8 cellular contexts compared by ENCODE assay signal in genomic region chr2:113203901-113204519, GRCh38. TPM values are rescaled to one million over a fixed set of nuclear protein-coding genes. Genes with fewer than 3 reads are reported as not detected.
DNase-seq lines count a peak whose midpoint lies in the region; ATAC-seq and TF ChIP-seq lines count a peak whose summit lies in the region.

No MANE protein-coding gene starts in this region.

- peak overlapping the region; percentile 79 for H3K27ac Mint-ChIP-seq in activated T-helper 17 cell treated with anti-CD3 and anti-CD28 coated beads, Interleukin-2, amount 50 U/mL, for 72 hours

- H3K4me3 Mint-ChIP-seq in activated T-helper 17 cell treated with anti-CD3 and anti-CD28 coated beads, Interleukin-2, amount 50 U/mL, for 72 hours, result no peak overlapping the region

- WGBS in ovary, 3 donors, result 22 to 35% (median 29%) methylated on average over 5 of the region's 5 CpGs
- WGBS in upper lobe of left lung, 2 donors, result 29 to 42% methylated on average over 3 to 5 of the region's 5 CpGs

- DNase-seq in EL (peak; percentile 70), Kasumi-1 (lab: John Stamatoyannopoulos, UW) (peak; percentile 71 to 78), RWPE1 (ENCODE audit: low spot score) (peak; percentile 75), foreskin keratinocyte (peak in 1 of 2 donors; percentile 70), ovary (peak; percentile 37 to 69 (median 58)), upper lobe of left lung (peak in 1 of 2 donors; percentile 83)

- peaks cover 4% of the 10 kb centered on the region for H3K4me1 ChIP-seq in foreskin keratinocyte
- no peaks in the 10 kb centered on the region for H3K4me1 ChIP-seq in ovary (ENCODE audit: insufficient read depth)
- peaks cover 7 to 14% (median 10%) of the 10 kb centered on the region in 4 donors for H3K4me1 ChIP-seq in upper lobe of left lung

- TF ChIP-seq CTCF in RWPE1 (conservative IDR thresholded peaks at IDR 0.05; ENCODE audit: low read depth) (no peak; the same call in 1 of the 2 replicates), foreskin keratinocyte (conservative IDR thresholded peaks at IDR 0.05) (peak; percentile 96), ovary (IDR thresholded peaks at IDR 0.05) (peak in 2 of 3 donors; percentile 20 to 64), upper lobe of left lung (IDR thresholded peaks at IDR 0.05) (peak; percentile 83 to 93 (median 88))

- intact Hi-C loops in ovary (cut with DNase I), result loop anchor here in 1 of 4 donors (10.0 kb wide), 1 partner anchor 161 kb away; no protein-coding TSS in a partner anchor

- no peaks in the 10 kb centered on the region for H3K36me3 ChIP-seq in ovary
- H3K36me3 ChIP-seq in upper lobe of left lung, result peaks cover 0 to 14% (median 11%) of the 10 kb centered on the region in 4 donors

- TF ChIP-seq EP300 in ovary (IDR thresholded peaks at IDR 0.05) (no peak), upper lobe of left lung (IDR thresholded peaks at IDR 0.05) (no peak)

- H3K4me3 ChIP-seq in ovary (no peak overlapping the region), upper lobe of left lung (no peak overlapping the region)

- no peaks in the 10 kb centered on the region for H3K27me3 Mint-ChIP-seq in activated T-helper 17 cell treated with anti-CD3 and anti-CD28 coated beads, Interleukin-2, amount 50 U/mL, for 72 hours

- ATAC-seq in GM21825 (IDR thresholded peaks at IDR 0.05; ENCODE audit: unreplicated experiment) (peak; percentile 70), foreskin keratinocyte (peak; percentile 50), upper lobe of left lung (ENCODE audit: low FRiP score in 2 of 2) (peak; percentile 64 to 81)
- peak; percentile 63 for ATAC-seq in activated T-helper 17 cell treated with anti-CD3 and anti-CD28 coated beads, Interleukin-2, amount 50 U/mL, for 72 hours (replicated peaks)

- CTCF ChIA-PET in RWPE1 (lab: Yijun Ruan, JAX), result interaction anchor here (0.7 to 1.9 kb wide), 7 partner anchors 36 to 204 kb away, joined by 3 to 7 read pairs (median 3); no protein-coding TSS in a partner anchor

- H3K36me3 Mint-ChIP-seq in activated T-helper 17 cell treated with anti-CD3 and anti-CD28 coated beads, Interleukin-2, amount 50 U/mL, for 72 hours (ENCODE audit: low read depth), result peaks cover 48% of the 10 kb centered on the region

- no peaks in the 10 kb centered on the region for H3K9me3 Mint-ChIP-seq in activated T-helper 17 cell treated with anti-CD3 and anti-CD28 coated beads, Interleukin-2, amount 50 U/mL, for 72 hours

- TF ChIP-seq POLR2A in ovary (IDR thresholded peaks at IDR 0.05) (no peak), upper lobe of left lung (IDR thresholded peaks at IDR 0.05) (no peak)

- POLR2A ChIA-PET in RWPE1 (lab: Yijun Ruan, JAX; ENCODE audit: low non-redundant PET), result no interaction called here

- H3K4me1 Mint-ChIP-seq in activated T-helper 17 cell treated with anti-CD3 and anti-CD28 coated beads, Interleukin-2, amount 50 U/mL, for 72 hours, result peaks cover 4% of the 10 kb centered on the region

- H3K27me3 ChIP-seq in foreskin keratinocyte (no peaks in the 10 kb centered on the region), ovary (no peaks in the 10 kb centered on the region), upper lobe of left lung (no peaks in the 10 kb centered on the region)

- H3K9me3 ChIP-seq in ovary (no peaks in the 10 kb centered on the region), upper lobe of left lung (no peaks in the 10 kb centered on the region)

- peak overlapping the region; percentile 61 for H3K27ac ChIP-seq in RWPE1
- no peak overlapping the region for H3K27ac ChIP-seq in foreskin keratinocyte
- H3K27ac ChIP-seq in ovary, result no peak overlapping the region
- no peak overlapping the region for H3K27ac ChIP-seq in upper lobe of left lung

RNA-seq across cellular contexts. Expression of gene PSD4, which starts 30.2 kb away (rescaled TPM):
- 100 to 1,000 TPM; 300 to 503 TPM for total RNA-seq in activated T-helper 17 cell treated with anti-CD3 and anti-CD28 coated beads, Interleukin-2, amount 50 U/mL, for 72 hours
- 34.4 and 38.2 TPM in 2 replicates for total RNA-seq in foreskin keratinocyte
- 22.8 and 24.8 TPM in 2 replicates for polyA plus RNA-seq in foreskin keratinocyte
- 10 to 100 TPM in 1 of 7 donors, 1 to 10 TPM in 6; 2.0 to 14.1 (median 5.4) TPM for total RNA-seq in ovary
- polyA plus RNA-seq in ovary, result 1 to 10 TPM; 1.2 to 3.3 TPM
- 100 to 1,000 TPM in 1 of 6 donors, 10 to 100 TPM in 5; 44.0 to 101 (median 60.4) TPM for total RNA-seq in upper lobe of left lung
